ENCODE assay signal across 6 cellular contexts in the genomic region with DNA sequence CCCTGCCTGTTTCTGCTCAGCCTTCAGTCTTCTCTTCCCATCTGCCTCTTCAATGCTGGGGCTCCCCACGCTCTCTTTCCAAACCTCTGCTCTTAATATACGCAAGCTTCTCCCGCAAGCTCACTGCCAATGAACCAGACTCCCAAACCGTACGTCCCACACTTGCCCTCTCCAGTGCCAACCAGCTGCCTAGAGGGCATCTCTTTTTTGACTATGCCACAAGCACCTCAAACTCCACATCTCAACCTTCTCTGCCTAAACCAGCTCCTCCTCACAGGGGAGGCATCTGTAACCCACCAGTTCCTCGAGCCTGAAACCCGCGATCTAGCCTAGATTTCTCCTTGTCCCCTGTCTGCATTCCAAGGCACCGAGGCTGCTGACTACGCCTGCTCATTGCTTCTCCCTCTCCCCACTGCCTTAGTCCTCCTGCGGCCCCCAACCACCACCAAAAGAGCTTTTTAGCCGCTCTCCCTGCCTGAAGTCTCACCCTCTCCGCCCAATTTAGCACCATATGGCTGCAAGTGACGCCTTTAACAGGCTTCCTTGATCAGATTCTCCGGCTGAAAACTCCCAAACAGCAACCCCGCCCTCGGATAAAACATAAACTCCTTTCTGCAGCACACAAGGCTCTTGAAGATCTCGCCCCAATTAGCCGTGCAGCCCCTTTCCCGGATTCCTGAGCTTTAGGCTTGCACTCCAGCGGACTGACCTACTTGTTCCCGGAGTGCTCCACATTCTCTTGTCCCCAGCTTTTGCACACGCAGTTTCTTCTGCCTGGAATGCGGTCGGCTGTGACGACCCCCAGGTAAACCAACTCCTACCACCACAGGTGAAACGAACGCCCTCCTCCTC. TPM values are rescaled to one million over a fixed set of nuclear protein-coding genes. Genes with fewer than 3 reads are reported as not detected.
A peak's percentile ranks its signal among the peaks of the same experiment; 100 is the strongest.
DNase-seq lines count a peak whose midpoint lies in the region; ATAC-seq and TF ChIP-seq lines count a peak whose summit lies in the region.

No MANE protein-coding gene starts in this region.

- no peaks in the 10 kb centered on the region for H3K9me3 ChIP-seq in heart right ventricle

- peak overlapping the region; percentile 66 to 92 (median 85) for H3K4me3 ChIP-seq in heart right ventricle

- peak overlapping the region in 8 of 10 donors; percentile 43 to 94 (median 86) for H3K27ac ChIP-seq in heart right ventricle

- DNase-seq in heart right ventricle (no peak), left ventricle myocardium superior (no peak), ecto neural progenitor cell (ENCODE audit: low spot score) (peak; percentile 62), retina (peak; percentile 71)

- WGBS in heart right ventricle, 2 donors: 16 to 17% methylated on average over 28 of the region's 28 CpGs

- peaks cover 14 to 57% (median 43%) of the 10 kb centered on the region in 9 donors for H3K4me1 ChIP-seq in heart right ventricle

- ATAC-seq in heart right ventricle (peak in 2 of 8 donors; percentile 4 to 6), left ventricle myocardium superior (no peak), GM18868 (IDR thresholded peaks at IDR 0.05; ENCODE audit: unreplicated experiment) (no peak), GM21367 (IDR thresholded peaks at IDR 0.05; ENCODE audit: unreplicated experiment) (no peak)

- no peaks in the 10 kb centered on the region for H3K27me3 ChIP-seq in heart right ventricle

- TF ChIP-seq CTCF in heart right ventricle (IDR thresholded peaks at IDR 0.05): no peak

- H3K36me3 ChIP-seq in heart right ventricle: no peaks in the 10 kb centered on the region

- intact Hi-C loops in heart right ventricle (cut with DNase I) (loop anchor here in 3 of 10 donors (5.0 to 10.0 kb wide), 2 partner anchors 54 to 57 kb away; a partner anchor contains a TSS), left ventricle myocardium superior (cut with micrococcal nuclease) (no loop called here)

RNA-seq across cellular contexts. Expression of a gene that starts 1.5 kb away (rescaled TPM):
- total RNA-seq in heart right ventricle (10 to 100 TPM; 32.6 to 52.9 (median 40.6) TPM), left ventricle myocardium superior (52.1 TPM)
- 10 to 100 TPM; 12.2 to 21.7 TPM for polyA plus RNA-seq in heart right ventricle

RNA-seq across cellular contexts. Expression of a gene that starts 48.3 kb away (rescaled TPM):
- total RNA-seq in heart right ventricle: 10 to 100 TPM; 13.7 to 28.7 (median 21.6) TPM
- 10 to 100 TPM; 20.9 to 23.2 TPM for polyA plus RNA-seq in heart right ventricle
- total RNA-seq in left ventricle myocardium superior: 22.0 TPM

RNA-seq across cellular contexts. Expression of a gene that starts 48.7 kb away (rescaled TPM):
- total RNA-seq in heart right ventricle: 10 to 100 TPM; 40.1 to 77.3 (median 50.7) TPM
- 10 to 100 TPM; 12.4 to 20.6 TPM for polyA plus RNA-seq in heart right ventricle
- total RNA-seq in left ventricle myocardium superior: 73.8 TPM

RNA-seq across cellular contexts. Expression of a gene that starts 55.8 kb away (rescaled TPM):
- total RNA-seq in heart right ventricle: 10 to 100 TPM; 10.9 to 15.5 (median 12.9) TPM
- 10 to 100 TPM; 12.0 to 28.1 TPM for polyA plus RNA-seq in heart right ventricle
- 11.3 TPM for total RNA-seq in left ventricle myocardium superior

Comparison
In these comparisons a context has a peak if more than half of its experiments do, and no peak if none do; other contexts are left out.
1. DNase-seq: peak in ecto neural progenitor cell (single experiment) and retina (single experiment); none in heart right ventricle (0 of 2) and left ventricle myocardium superior (single experiment).